14 cellular contexts compared by ENCODE assay signal in genomic region chr4:188934320-188934975, GRCh38.
A peak's percentile ranks its signal among the peaks of the same experiment; 100 is the strongest.
DNase-seq lines count a peak whose midpoint lies in the region; ATAC-seq and TF ChIP-seq lines count a peak whose summit lies in the region.
"Had no signal": no experiment of that assay in that cellular context is flagged by ENCODE, and none has a peak within 500 bp of the region (broad histone marks: within the 10 kb centered on the region; RNA-seq: fewer than 3 reads in every experiment).

No MANE protein-coding gene starts in this region.

- CTCF ChIA-PET in Panc1 (lab: Charles Lee): no interaction called here

- H3K4me3 Mint-ChIP-seq in osteocyte (ENCODE audit: unreplicated experiment): no peak overlapping the region
- H3K4me3 Mint-ChIP-seq: activated naive CD8-positive, alpha-beta T cell treated with anti-CD3 and anti-CD28 coated beads, Interleukin-2, amount 10 ng/mL, durations not matched to agents 7 days and 5 days had no signal

- no peaks in the 10 kb centered on the region for H3K27me3 Mint-ChIP-seq in osteocyte (ENCODE audit: unreplicated experiment)
- H3K27me3 Mint-ChIP-seq: activated naive CD8-positive, alpha-beta T cell treated with anti-CD3 and anti-CD28 coated beads, Interleukin-2, amount 10 ng/mL, durations not matched to agents 7 days and 5 days had no signal

- in situ Hi-C loops in Panc1 (cut with HindIII; ENCODE audit: low pct_unique_long_range_greater_than_20kb, low sequenced_read_pairs): no loop called here

- intact Hi-C loops in Panc1 (cut with micrococcal nuclease; ENCODE audit: unreplicated experiment): no loop called here
- intact Hi-C loops in esophagus squamous epithelium (cut with DNase I): no loop called here

- H3K36me3 ChIP-seq in Panc1 (ENCODE audit: control insufficient read depth, insufficient read depth, low read length): no peaks in the 10 kb centered on the region
- H3K36me3 ChIP-seq in esophagus squamous epithelium: no peaks in the 10 kb centered on the region
- H3K36me3 ChIP-seq: right lobe of liver had no signal

- H3K36me3 Mint-ChIP-seq in osteocyte (ENCODE audit: unreplicated experiment): peaks cover 8% of the 10 kb centered on the region
- H3K36me3 Mint-ChIP-seq: activated naive CD8-positive, alpha-beta T cell treated with anti-CD3 and anti-CD28 coated beads, Interleukin-2, amount 10 ng/mL, durations not matched to agents 7 days and 5 days had no signal

- H3K27ac ChIP-seq in Panc1 (ENCODE audit: low read length): no peak overlapping the region
- peak overlapping the region; percentile 74 for H3K27ac ChIP-seq in epithelial cell of prostate
- H3K27ac ChIP-seq in esophagus squamous epithelium: no peak overlapping the region
- H3K27ac ChIP-seq: right lobe of liver had no signal

- H3K9me3 ChIP-seq in Panc1 (ENCODE audit: control insufficient read depth, insufficient read depth, low read depth, low read length) (peaks cover 2% of the 10 kb centered on the region; the same call in 1 of the 2 replicates), esophagus squamous epithelium (peaks cover 0 to 4% (median 0%) of the 10 kb centered on the region in 3 donors)
- H3K9me3 ChIP-seq: right lobe of liver had no signal

- H3K4me1 ChIP-seq in Panc1 (ENCODE audit: control insufficient read depth, insufficient read depth, low read length): no peaks in the 10 kb centered on the region
- peaks cover 0 to 11% (median 0%) of the 10 kb centered on the region in 3 donors for H3K4me1 ChIP-seq in esophagus squamous epithelium
- H3K4me1 ChIP-seq: right lobe of liver had no signal

- TF ChIP-seq CTCF in Panc1 (IDR thresholded peaks at IDR 0.05): no peak
- TF ChIP-seq CTCF in osteocyte (IDR thresholded peaks at IDR 0.05): no peak
- TF ChIP-seq CTCF in esophagus squamous epithelium (IDR thresholded peaks at IDR 0.05): no peak

- H3K4me3 ChIP-seq in Panc1 (ENCODE audit: low read depth in 2 of 2, low read length in 2 of 2) (no peak overlapping the region), esophagus squamous epithelium (no peak overlapping the region)
- H3K4me3 ChIP-seq: right lobe of liver had no signal

- peak; percentile 66 for DNase-seq in EL
- DNase-seq in Panc1 (ENCODE audit: low read depth, low spot score): peak; percentile 46
- DNase-seq in epithelial cell of prostate (ENCODE audit: low read depth, low spot score): peak; percentile 87
- no peak for DNase-seq in osteocyte (ENCODE audit: extremely low spot score, unreplicated experiment)
- DNase-seq in esophagus squamous epithelium (lab: John Stamatoyannopoulos, UW): no peak
- DNase-seq: activated naive CD8-positive, alpha-beta T cell treated with anti-CD3 and anti-CD28 coated beads, Interleukin-2, amount 10 ng/mL, durations not matched to agents 7 days and 5 days; cortex of kidney; left cardiac atrium; NCI-H226; right lobe of liver; stimulated activated naive CD4-positive, alpha-beta T cell treated with Interleukin-2 at 50 U/mL for 16 hours had no signal

- POLR2A ChIA-PET in Panc1 (lab: Charles Lee): no interaction called here

- H3K27me3 ChIP-seq in Panc1 (ENCODE audit: control insufficient read depth, insufficient read depth, low read length): no peaks in the 10 kb centered on the region
- no peaks in the 10 kb centered on the region for H3K27me3 ChIP-seq in esophagus squamous epithelium
- H3K27me3 ChIP-seq: right lobe of liver had no signal

- H3K27ac Mint-ChIP-seq in osteocyte (ENCODE audit: unreplicated experiment): peak overlapping the region; percentile 59
- H3K27ac Mint-ChIP-seq: activated naive CD8-positive, alpha-beta T cell treated with anti-CD3 and anti-CD28 coated beads, Interleukin-2, amount 10 ng/mL, durations not matched to agents 7 days and 5 days had no signal

- TF ChIP-seq POLR2A in esophagus squamous epithelium (IDR thresholded peaks at IDR 0.05): no peak

- 30 to 43% methylated on average over 5 of the region's 5 CpGs for WGBS in esophagus squamous epithelium, 2 donors

- peaks cover 13% of the 10 kb centered on the region for H3K9me3 Mint-ChIP-seq in osteocyte (ENCODE audit: unreplicated experiment)

- ATAC-seq in Panc1 (no peak), GM19452 (IDR thresholded peaks at IDR 0.05; ENCODE audit: unreplicated experiment) (no peak), GM19351 (IDR thresholded peaks at IDR 0.05; ENCODE audit: unreplicated experiment) (no peak), HG03095 (IDR thresholded peaks at IDR 0.05; ENCODE audit: unreplicated experiment) (no peak)
- ATAC-seq: left cardiac atrium, right lobe of liver had no signal

- H3K4me1 Mint-ChIP-seq in osteocyte (ENCODE audit: unreplicated experiment): peaks cover 18% of the 10 kb centered on the region
- H3K4me1 Mint-ChIP-seq: activated naive CD8-positive, alpha-beta T cell treated with anti-CD3 and anti-CD28 coated beads, Interleukin-2, amount 10 ng/mL, durations not matched to agents 7 days and 5 days had no signal

- BruUV-seq in Panc1 (replicated peaks; lab: Mats Ljungman, UMichigan): no TSS peak

Comparison
In these comparisons a context has a peak if more than half of its experiments do, and no peak if none do; other contexts are left out.
1. DNase-seq: peak in EL (single experiment), Panc1 (single experiment) and epithelial cell of prostate (single experiment); none in osteocyte (single experiment) and esophagus squamous epithelium (single experiment).